In the genomic region with DNA sequence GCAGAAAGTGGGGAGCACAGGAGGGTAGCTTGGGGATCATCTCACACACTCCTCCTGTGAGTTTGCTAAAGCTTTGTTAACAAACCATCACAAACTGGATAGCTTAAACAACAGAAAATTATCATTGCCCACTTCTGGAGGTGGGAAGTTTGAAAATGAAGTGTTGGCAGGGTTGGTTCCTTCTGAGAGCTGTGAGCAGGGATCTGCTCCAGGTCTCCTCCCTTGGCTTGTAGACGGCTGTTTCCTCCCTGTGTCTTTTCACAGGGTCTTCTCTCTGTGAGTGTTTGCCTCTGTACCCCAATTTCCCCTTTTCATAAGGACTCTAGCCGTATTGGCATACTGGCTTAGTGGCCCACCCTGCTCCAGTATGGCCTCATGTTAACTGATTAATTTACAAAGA, we compare ENCODE assay signal across 20 cellular contexts. TPM values are rescaled to one million over a fixed set of nuclear protein-coding genes. Genes with fewer than 3 reads are reported as not detected.
A peak's percentile ranks its signal among the peaks of the same experiment; 100 is the strongest.
DNase-seq lines count a peak whose midpoint lies in the region; ATAC-seq, FAIRE-seq and TF ChIP-seq lines count a peak whose summit lies in the region.
"Had no signal": no experiment of that assay in that cellular context is flagged by ENCODE, and none has a peak within 500 bp of the region (broad histone marks: within the 10 kb centered on the region; RNA-seq: fewer than 3 reads in every experiment).

No MANE protein-coding gene starts in this region.

- FAIRE-seq in HepG2 (lab: Jason Lieb, UNC) = no peak
- FAIRE-seq: A204.1, GM12892, HTR-8/SVneo had no signal

- H3K4me2 ChIP-seq in HepG2 (ENCODE audit: low read depth, low read length) = no peak overlapping the region
- H3K4me2 ChIP-seq: PC-9 had no signal

- TF ChIP-seq EP300 in HepG2 (IDR thresholded peaks at IDR 0.05; ENCODE audit: low read depth in 2 of 2, low read length in 2 of 2) (no peak), HepG2 (CRISPR knock-in tag; IDR thresholded peaks at IDR 0.05; ENCODE audit: borderline replicate concordance) (no peak), sigmoid colon (IDR thresholded peaks at IDR 0.05) (no peak)

- H3K36me3 ChIP-seq in right lobe of liver (no peaks in the 10 kb centered on the region), HepG2 (replicated peaks in 1 of 2; ENCODE audit: control insufficient read depth in 1 of 2, insufficient read depth in 2 of 2, low read length in 2 of 2) (no peaks in the 10 kb centered on the region), left ventricle myocardium inferior (no peaks in the 10 kb centered on the region), sigmoid colon (no peaks in the 10 kb centered on the region)

- H3K9me3 ChIP-seq in right lobe of liver (no peaks in the 10 kb centered on the region), HepG2 (ENCODE audit: low read length) (no peaks in the 10 kb centered on the region), left ventricle myocardium inferior (replicated peaks) (peaks cover 20% of the 10 kb centered on the region), sigmoid colon (peaks cover 0 to 3% (median 0%) of the 10 kb centered on the region in 4 donors)

- DNase-seq in right lobe of liver = peak in 1 of 3 donors; percentile 18
- DNase-seq in HepG2 (ENCODE audit: low spot score) = no peak
- DNase-seq in left ventricle myocardium inferior = no peak
- DNase-seq in sigmoid colon = peak; percentile 59
- DNase-seq in posterior vena cava (ENCODE audit: low spot score) = no peak
- no peak for DNase-seq in GM13976 (ENCODE audit: low spot score)
- DNase-seq in CD1c-positive myeloid dendritic cell (ENCODE audit: extremely low spot score) = no peak
- no peak for DNase-seq in iPS-NIHi11 (ENCODE audit: low spot score)
- DNase-seq: C1 segment of cervical spinal cord, GF-D8, GOT3, NCI-H1930, NCI-H2171, NCI-H446 treated with DMSO at 0.1 percent for 48 hours, NCI-H82 had no signal

- CTCF ChIA-PET in HepG2 (lab: Yijun Ruan, JAX; ENCODE audit: low intra/inter-chr PET ratio, low total read pairs) = no interaction called here

- TF ChIP-seq RAD21 in HepG2 (CRISPR knock-in tag; IDR thresholded peaks at IDR 0.05) = no peak

- H3K27me3 ChIP-seq in right lobe of liver (no peaks in the 10 kb centered on the region), HepG2 (ENCODE audit: control insufficient read depth in 1 of 2, insufficient read depth in 2 of 2, low read length in 2 of 2) (no peaks in the 10 kb centered on the region; a peak in 1 of 5 replicates), left ventricle myocardium inferior (ENCODE audit: low read depth) (no peaks in the 10 kb centered on the region), sigmoid colon (no peaks in the 10 kb centered on the region)

- H3K79me2 ChIP-seq in HepG2 (ENCODE audit: insufficient read depth, low read length) = no peaks in the 10 kb centered on the region

- TF ChIP-seq CTCF in right lobe of liver (IDR thresholded peaks at IDR 0.05) (no peak), HepG2 (CRISPR knock-in tag; IDR thresholded peaks at IDR 0.05) (no peak), left ventricle myocardium inferior (IDR thresholded peaks at IDR 0.05; ENCODE audit: borderline replicate concordance) (no peak), sigmoid colon (IDR thresholded peaks at IDR 0.05) (no peak), GM13976 (IDR thresholded peaks at IDR 0.05; ENCODE audit: borderline replicate concordance, control extremely low read depth, extremely low read depth, insufficient read depth, missing control alignments) (no peak)

- WGBS in right lobe of liver (ENCODE audit: insufficient coverage, low coverage, low lambda C conversion rate, missing lambda C conversion rate) = 53% methylated on average over 2 of the region's 2 CpGs
- WGBS in HepG2 (ENCODE audit: low lambda C conversion rate) = 0% methylated on average over 2 of the region's 2 CpGs
- 65 to 78% methylated on average over 2 of the region's 2 CpGs for WGBS in sigmoid colon, 2 donors

- H3K27ac ChIP-seq in right lobe of liver (no peak overlapping the region), HepG2 (ENCODE audit: extremely low read length, insufficient read depth, low read length) (no peak overlapping the region), left ventricle myocardium inferior (replicated peaks) (peak overlapping the region; percentile 77), sigmoid colon (peak overlapping the region in 3 of 4 donors; percentile 15 to 34 (median 33))
- H3K27ac ChIP-seq: HL-60, PC-9 had no signal

- H2AFZ ChIP-seq in HepG2 (ENCODE audit: low read length) = no peak overlapping the region
- H2AFZ ChIP-seq: PC-9 had no signal

- ATAC-seq in right lobe of liver (peak in 3 of 4 donors; percentile 18 to 56 (median 52)), HepG2 (no peak)

- no peaks in the 10 kb centered on the region for H4K20me1 ChIP-seq in HepG2 (ENCODE audit: insufficient read depth, low read length)

- no peaks in the 10 kb centered on the region for H3K4me1 ChIP-seq in right lobe of liver
- no peaks in the 10 kb centered on the region for H3K4me1 ChIP-seq in HepG2 (ENCODE audit: insufficient read depth, low read length)
- H3K4me1 ChIP-seq in left ventricle myocardium inferior = peaks cover 11% of the 10 kb centered on the region
- H3K4me1 ChIP-seq in sigmoid colon = peaks cover 0 to 4% (median 0%) of the 10 kb centered on the region in 4 donors

- no peak overlapping the region for H3K4me3 ChIP-seq in right lobe of liver
- H3K4me3 ChIP-seq in HepG2 (replicated peaks in 1 of 3; ENCODE audit: insufficient read depth in 1 of 3, low read depth in 2 of 3, low read length in 3 of 3) = no peak overlapping the region
- no peak overlapping the region for H3K4me3 ChIP-seq in left ventricle myocardium inferior
- no peak overlapping the region for H3K4me3 ChIP-seq in sigmoid colon
- H3K4me3 ChIP-seq: PC-9 had no signal

- in situ Hi-C loops in HepG2 (cut with HindIII; ENCODE audit: extremely low pct_ligation_motif_present, low pct_unique_long_range_greater_than_20kb) (no loop called here), GM13976 (cut with MboI; ENCODE audit: low sequenced_read_pairs, unreplicated experiment) (no loop called here)

- TF ChIP-seq POLR2A in right lobe of liver (IDR thresholded peaks at IDR 0.05) = no peak
- no peak for TF ChIP-seq POLR2A in HepG2 (IDR thresholded peaks at IDR 0.05; ENCODE audit: insufficient read depth in 1 of 2, low read depth in 2 of 2, low read length in 2 of 2)
- TF ChIP-seq POLR2A in sigmoid colon (IDR thresholded peaks at IDR 0.05) = no peak

- intact Hi-C loops in right lobe of liver (cut with DNase I) (no loop called here), HepG2 (cut with micrococcal nuclease; ENCODE audit: unreplicated experiment) (no loop called here), left ventricle myocardium inferior (cut with micrococcal nuclease) (no loop called here), sigmoid colon (cut with DNase I) (no loop called here), posterior vena cava (cut with DNase I) (no loop called here)

- BruUV-seq in HepG2 (replicated peaks; lab: Mats Ljungman, UMichigan) = no TSS peak

- no peak overlapping the region for H3K9ac ChIP-seq in HepG2 (ENCODE audit: insufficient read depth, low read depth, low read length)

- POLR2A ChIA-PET in HepG2 (lab: Yijun Ruan, JAX) = no interaction called here

TF ChIP-seq in HepG2, 621 proteins besides CTCF, POLR2A, EP300 and RAD21 (continues in another document):
- TF ChIP-seq HOMEZ (CRISPR knock-in tag; IDR thresholded peaks at IDR 0.05; ENCODE audit: low read depth) (no peak), ZBTB38 (CRISPR knock-in tag; IDR thresholded peaks at IDR 0.05) (no peak)

RNA-seq across cellular contexts. Expression of gene CXCL12, which starts 32.1 kb away (rescaled TPM):
- 100 to 1,000 TPM in 1 of 6 experiments, 10 to 100 TPM in 5; 17.5 to 116 (median 65.3) TPM for total RNA-seq in right lobe of liver
- total RNA-seq in HepG2 (2016; rRNA removed; fragmentation: Illumina TruSeq; extraction: Trizol) = not detected in 2 replicates
- total RNA-seq in HepG2 (2016; cell fraction: cytosol; rRNA removed; fragmentation: Illumina TruSeq; extraction: Trizol; ENCODE audit: low read depth) = not detected in 2 replicates
- not detected in 2 replicates for total RNA-seq in HepG2 (2016; cell fraction: insoluble cytoplasmic fraction; rRNA removed; fragmentation: Illumina TruSeq; extraction: Trizol)
- total RNA-seq in HepG2 (2016; cell fraction: membrane; rRNA removed; fragmentation: Illumina TruSeq; extraction: Trizol) = not detected in 2 replicates
- not detected in 2 replicates for total RNA-seq in HepG2 (2016; cell fraction: nucleus; rRNA removed; fragmentation: Illumina TruSeq; extraction: Trizol)
- not detected in 2 replicates for polyA plus RNA-seq in HepG2 (2011; rRNA removed)
- 0.05 TPM in 1 of 2 replicates, not detected in the other for polyA plus RNA-seq in HepG2 (2011; cell fraction: cytosol; rRNA removed)
- 0.40 TPM in 1 of 2 replicates, not detected in the other for polyA plus RNA-seq in HepG2 (2011; cell fraction: nucleus; rRNA removed)
- polyA plus RNA-seq in HepG2 (2012) = not detected in 2 replicates
- not detected in 2 replicates for polyA plus RNA-seq in HepG2 (2016; cell fraction: cytosol; fragmentation: Illumina TruSeq; extraction: Trizol; ENCODE audit: low read depth)
- polyA plus RNA-seq in HepG2 (2016; cell fraction: insoluble cytoplasmic fraction; fragmentation: Illumina TruSeq; extraction: Trizol; ENCODE audit: low read depth) = not detected in 2 replicates
- not detected in 2 replicates for polyA plus RNA-seq in HepG2 (2016; cell fraction: membrane; fragmentation: Illumina TruSeq; extraction: Trizol; ENCODE audit: low read depth)
- not detected in 2 replicates for polyA plus RNA-seq in HepG2 (2016; cell fraction: nucleus; fragmentation: Illumina TruSeq; extraction: Trizol; ENCODE audit: insufficient read depth, low read depth)
- polyA minus RNA-seq in HepG2 (2011; rRNA and poly(A)+ RNA removed; ENCODE audit: low replicate concordance) = not detected in 2 replicates
- polyA minus RNA-seq in HepG2 (2011; cell fraction: cytosol; rRNA and poly(A)+ RNA removed) = not detected in 2 replicates
- polyA minus RNA-seq in HepG2 (2011; cell fraction: nucleus; rRNA and poly(A)+ RNA removed) = not detected in 2 replicates
- 130 TPM for total RNA-seq in left ventricle myocardium inferior
- 100 to 1,000 TPM in 1 of 4 donors, 10 to 100 TPM in 3; 72.1 to 111 (median 80.7) TPM for total RNA-seq in sigmoid colon
- 10 to 100 TPM; 13.6 to 54.1 (median 43.5) TPM for polyA plus RNA-seq in sigmoid colon
- total RNA-seq in posterior vena cava = 100 to 1,000 TPM; 206 to 238 TPM
- total RNA-seq: PC-9 had no signal

Comparison
In these comparisons a context has a peak if more than half of its experiments do, and no peak if none do; other contexts are left out.
1. RNA of gene CXCL12, which starts 32.1 kb away (total RNA-seq): 206 to 238 TPM in posterior vena cava, 130 TPM in left ventricle myocardium inferior (single experiment), 17.5 to 116 TPM in right lobe of liver and 72.1 to 111 TPM in sigmoid colon; not detected in HepG2; every median in the first group is over 10 times any median in the second.
2. H3K27ac ChIP-seq: peak in left ventricle myocardium inferior (single experiment) and sigmoid colon (3 of 4); none in right lobe of liver (0 of 3) and HepG2 (single experiment).